ENCODE assay signal across 13 cellular contexts in the genomic region with DNA sequence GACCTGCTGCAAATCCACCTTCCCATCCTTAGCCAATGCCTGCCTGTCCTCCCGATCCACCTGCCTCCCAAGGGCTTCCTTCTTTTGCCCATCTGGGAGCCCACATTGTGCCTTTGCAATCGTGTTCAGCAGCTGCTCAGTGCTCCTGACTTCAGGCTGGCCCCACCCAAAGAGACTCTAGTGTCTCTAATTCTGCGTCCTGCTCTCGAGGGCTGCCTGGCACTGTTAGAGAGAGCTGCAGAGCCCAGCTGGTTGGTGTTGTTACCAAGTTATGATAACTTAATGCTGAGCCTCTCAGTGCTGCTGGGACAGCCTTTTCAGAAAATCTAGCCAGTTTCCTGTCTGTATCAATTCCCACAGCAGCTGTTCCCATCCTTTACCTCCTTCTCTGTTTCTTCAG.
A peak's percentile ranks its signal among the peaks of the same experiment; 100 is the strongest.
DNase-seq lines count a peak whose midpoint lies in the region; ATAC-seq, FAIRE-seq and TF ChIP-seq lines count a peak whose summit lies in the region.
"Had no signal": no experiment of that assay in that cellular context is flagged by ENCODE, and none has a peak within 500 bp of the region (broad histone marks: within the 10 kb centered on the region; RNA-seq: fewer than 3 reads in every experiment).

No MANE protein-coding gene starts in this region.

- intact Hi-C loops in activated CD4-positive, alpha-beta T cell treated with anti-CD3 and anti-CD28 coated beads for 36 hours (cut with DNase I, micrococcal nuclease): no loop called here
- intact Hi-C loops in heart right ventricle (cut with DNase I) (no loop called here), testis (cut with DNase I; ENCODE audit: low total_unique reads) (no loop called here), HepG2 (cut with micrococcal nuclease; ENCODE audit: unreplicated experiment) (no loop called here)

- H3K9me3 ChIP-seq in SJSA1 (replicated peaks): no peaks in the 10 kb centered on the region
- no peaks in the 10 kb centered on the region for H3K9me3 ChIP-seq in heart right ventricle
- no peaks in the 10 kb centered on the region for H3K9me3 ChIP-seq in testis
- no peaks in the 10 kb centered on the region for H3K9me3 ChIP-seq in HepG2 (ENCODE audit: low read length)
- H3K9me3 ChIP-seq: suprapubic skin had no signal

- TF ChIP-seq POLR2A in testis (IDR thresholded peaks at IDR 0.05) (no peak), HepG2 (IDR thresholded peaks at IDR 0.05; ENCODE audit: insufficient read depth in 1 of 2, low read depth in 2 of 2, low read length in 2 of 2) (no peak)

- no peak overlapping the region for H3K9ac ChIP-seq in HepG2 (ENCODE audit: insufficient read depth, low read depth, low read length)

- BruUV-seq in HepG2 (replicated peaks; lab: Mats Ljungman, UMichigan): no TSS peak

- no peaks in the 10 kb centered on the region for H3K79me2 ChIP-seq in HepG2 (ENCODE audit: insufficient read depth, low read length)

- no peaks in the 10 kb centered on the region for H3K27me3 Mint-ChIP-seq in activated CD4-positive, alpha-beta T cell treated with anti-CD3 and anti-CD28 coated beads for 36 hours

- no peak for FAIRE-seq in HepG2 (lab: Jason Lieb, UNC)

- 21 to 39% methylated on average over 4 of the region's 4 CpGs for WGBS in heart right ventricle, 2 donors
- 29 to 56% methylated on average over 4 of the region's 4 CpGs for WGBS in testis, 2 donors
- 40% methylated on average over 4 of the region's 4 CpGs for WGBS in HepG2 (ENCODE audit: low lambda C conversion rate)

- no peaks in the 10 kb centered on the region for H3K9me3 Mint-ChIP-seq in activated CD4-positive, alpha-beta T cell treated with anti-CD3 and anti-CD28 coated beads for 36 hours (ENCODE audit: low read depth)

- H3K36me3 Mint-ChIP-seq in activated CD4-positive, alpha-beta T cell treated with anti-CD3 and anti-CD28 coated beads for 36 hours (ENCODE audit: low read depth): peaks cover 43% of the 10 kb centered on the region

- no peak for ATAC-seq in activated CD4-positive, alpha-beta T cell treated with anti-CD3 and anti-CD28 coated beads for 36 hours
- ATAC-seq in heart right ventricle (peak; percentile 20 to 67 (median 53)), HG02970 (IDR thresholded peaks at IDR 0.05; ENCODE audit: low FRiP score, unreplicated experiment) (no peak), HepG2 (no peak)

- H3K36me3 ChIP-seq in SJSA1 (0 out of 2 replicates have a peak, but pooled peaks cover 6% of the 10 kb centered on the region), heart right ventricle (peaks cover 0 to 9% (median 0%) of the 10 kb centered on the region in 9 donors), testis (ENCODE audit: low read depth, missing control alignments) (no peaks in the 10 kb centered on the region), HepG2 (replicated peaks in 1 of 2; ENCODE audit: control insufficient read depth in 1 of 2, insufficient read depth in 2 of 2, low read length in 2 of 2) (no peaks in the 10 kb centered on the region)
- H3K36me3 ChIP-seq: suprapubic skin had no signal

- H3K4me1 Mint-ChIP-seq in activated CD4-positive, alpha-beta T cell treated with anti-CD3 and anti-CD28 coated beads for 36 hours: peaks cover 55% of the 10 kb centered on the region
- H3K4me1 Mint-ChIP-seq: B cell had no signal

- peak overlapping the region; percentile 76 for H3K27ac Mint-ChIP-seq in activated CD4-positive, alpha-beta T cell treated with anti-CD3 and anti-CD28 coated beads for 36 hours
- H3K27ac Mint-ChIP-seq: B cell had no signal

- no peak for DNase-seq in activated CD4-positive, alpha-beta T cell treated with anti-CD3 and anti-CD28 coated beads for 36 hours
- no peak for DNase-seq in activated CD4-positive, alpha-beta T cell treated with anti-CD3 and anti-CD28 coated beads, Interleukin-2, amount 50 U/mL, for 4 hours
- DNase-seq in SJSA1 (ENCODE audit: low read depth in 1 of 2, low spot score in 2 of 2): no peak
- no peak for DNase-seq in heart right ventricle
- DNase-seq in testis: no peak
- no peak for DNase-seq in effector CD4-positive, alpha-beta T cell
- no peak for DNase-seq in HepG2 (ENCODE audit: low spot score)
- DNase-seq: activated CD4-positive, alpha-beta T cell treated with anti-CD3 and anti-CD28 coated beads, Interleukin-2, amount 50 U/mL, for 1 hour; NK-92 treated with Interleukin-12 subunit alpha and Interleukin-12 subunit beta, amount 100 ng/mL, for 24 hours had no signal

- in situ Hi-C loops in HepG2 (cut with HindIII; ENCODE audit: extremely low pct_ligation_motif_present, low pct_unique_long_range_greater_than_20kb): no loop called here

- H3K4me3 ChIP-seq in SJSA1 (no peak overlapping the region), heart right ventricle (no peak overlapping the region), testis (no peak overlapping the region), HepG2 (replicated peaks in 1 of 3; ENCODE audit: insufficient read depth in 1 of 3, low read depth in 2 of 3, low read length in 3 of 3) (no peak overlapping the region)
- H3K4me3 ChIP-seq: skin epidermis, suprapubic skin had no signal

- no peak overlapping the region for H3K4me2 ChIP-seq in HepG2 (ENCODE audit: low read depth, low read length)

- no peak for TF ChIP-seq RAD21 in HepG2 (CRISPR knock-in tag; IDR thresholded peaks at IDR 0.05)

- no peak for TF ChIP-seq EP300 in HepG2 (IDR thresholded peaks at IDR 0.05; ENCODE audit: low read depth in 2 of 2, low read length in 2 of 2)
- no peak for TF ChIP-seq EP300 in HepG2 (CRISPR knock-in tag; IDR thresholded peaks at IDR 0.05; ENCODE audit: borderline replicate concordance)

- peaks cover 91% of the 10 kb centered on the region for H3K4me1 ChIP-seq in SJSA1 (replicated peaks)
- peaks cover 21 to 81% (median 58%) of the 10 kb centered on the region in 9 donors for H3K4me1 ChIP-seq in heart right ventricle
- peaks cover 41% of the 10 kb centered on the region for H3K4me1 ChIP-seq in testis
- 0 out of 2 replicates have a peak, but pooled peaks cover 7% of the 10 kb centered on the region for H3K4me1 ChIP-seq in HepG2 (ENCODE audit: insufficient read depth, low read length)

- CTCF ChIA-PET in activated CD4-positive, alpha-beta T cell treated with anti-CD3 and anti-CD28 coated beads for 36 hours (lab: Charles Lee): interaction anchor here (0.9 to 2.0 kb wide), 3 partner anchors 8 to 58 kb away, joined by 3 to 7 read pairs (median 5); no protein-coding TSS in a partner anchor
- CTCF ChIA-PET in HepG2 (lab: Yijun Ruan, JAX; ENCODE audit: low intra/inter-chr PET ratio, low total read pairs): no interaction called here

- POLR2A ChIA-PET in activated CD4-positive, alpha-beta T cell treated with anti-CD3 and anti-CD28 coated beads for 36 hours (lab: Charles Lee): no interaction called here
- POLR2A ChIA-PET in HepG2 (lab: Yijun Ruan, JAX): no interaction called here

- H3K27me3 ChIP-seq in SJSA1 (replicated peaks): no peaks in the 10 kb centered on the region
- no peaks in the 10 kb centered on the region for H3K27me3 ChIP-seq in heart right ventricle
- H3K27me3 ChIP-seq in testis: no peaks in the 10 kb centered on the region
- H3K27me3 ChIP-seq in HepG2 (ENCODE audit: control insufficient read depth in 1 of 2, insufficient read depth in 2 of 2, low read length in 2 of 2): no peaks in the 10 kb centered on the region
- H3K27me3 ChIP-seq: suprapubic skin had no signal

- no peak overlapping the region for H2AFZ ChIP-seq in HepG2 (ENCODE audit: low read length)

- TF ChIP-seq CTCF in heart right ventricle (IDR thresholded peaks at IDR 0.05) (no peak), testis (IDR thresholded peaks at IDR 0.05) (no peak), HepG2 (CRISPR knock-in tag; IDR thresholded peaks at IDR 0.05) (no peak)

- no peaks in the 10 kb centered on the region for H4K20me1 ChIP-seq in HepG2 (ENCODE audit: insufficient read depth, low read length)

- peak overlapping the region; percentile 65 for H3K4me3 Mint-ChIP-seq in activated CD4-positive, alpha-beta T cell treated with anti-CD3 and anti-CD28 coated beads for 36 hours
- H3K4me3 Mint-ChIP-seq: B cell had no signal

- H3K27ac ChIP-seq in SJSA1 (peak overlapping the region; percentile 98), heart right ventricle (peak overlapping the region in 9 of 10 donors; percentile 10 to 88 (median 52)), testis (peak overlapping the region; percentile 55 to 68), HepG2 (ENCODE audit: extremely low read length, insufficient read depth, low read length) (no peak overlapping the region)
- H3K27ac ChIP-seq: suprapubic skin had no signal

TF ChIP-seq in HepG2, 621 proteins besides CTCF, POLR2A, EP300 and RAD21 (continues in another document):
- TF ChIP-seq ZNF143 (CRISPR knock-in tag; IDR thresholded peaks at IDR 0.05): no peak
- no peak for TF ChIP-seq ZNF281 (CRISPR knock-in tag; IDR thresholded peaks at IDR 0.05; ENCODE audit: borderline replicate concordance)
- no peak for TF ChIP-seq CC2D1A (CRISPR knock-in tag; IDR thresholded peaks at IDR 0.05)

Comparison
In these comparisons a context has a peak if more than half of its experiments do, and no peak if none do; other contexts are left out.
1. ATAC-seq: peak in heart right ventricle (8 of 8); none in activated CD4-positive, alpha-beta T cell treated with anti-CD3 and anti-CD28 coated beads for 36 hours (single experiment), HG02970 (single experiment) and HepG2 (single experiment).